Comparison of ENCODE assay signal across 10 cellular contexts in genomic region chr2:231597014-231597611, GRCh38. TPM values are rescaled to one million over a fixed set of nuclear protein-coding genes. Genes with fewer than 3 reads are reported as not detected.
DNase-seq lines count a peak whose midpoint lies in the region; ATAC-seq and TF ChIP-seq lines count a peak whose summit lies in the region.
"Had no signal": no experiment of that assay in that cellular context is flagged by ENCODE, and none has a peak within 500 bp of the region (broad histone marks: within the 10 kb centered on the region; RNA-seq: fewer than 3 reads in every experiment).

No MANE protein-coding gene starts in this region.

- TF ChIP-seq CTCF in esophagus squamous epithelium (IDR thresholded peaks at IDR 0.05) = no peak
- TF ChIP-seq CTCF in gastrocnemius medialis (IDR thresholded peaks at IDR 0.05 in 4 of 5, conservative IDR thresholded peaks at IDR 0.05 in 1 of 5) = no peak

- in situ Hi-C loops in gastrocnemius medialis (cut with MboI; ENCODE audit: low sequenced_read_pairs in 4 of 4) = no loop called here

- no peaks in the 10 kb centered on the region for H3K9me3 ChIP-seq in esophagus squamous epithelium
- no peaks in the 10 kb centered on the region for H3K9me3 ChIP-seq in gastrocnemius medialis

- peak; percentile 80 for ATAC-seq in GM18909 (IDR thresholded peaks at IDR 0.05; ENCODE audit: poor library complexity, unreplicated experiment)
- ATAC-seq in HG03354 (IDR thresholded peaks at IDR 0.05; ENCODE audit: poor library complexity, severe bottlenecking, unreplicated experiment) = peak; percentile 59
- peak; percentile 17 to 47 for ATAC-seq in gastrocnemius medialis

- DNase-seq in esophagus squamous epithelium (lab: John Stamatoyannopoulos, UW) = no peak
- peak in 1 of 2 donors; percentile 45 for DNase-seq in gastrocnemius medialis
- DNase-seq in NCI-H146 (lab: John Stamatoyannopoulos, UW) = no peak
- DNase-seq in KG1 (lab: John Stamatoyannopoulos, UW) = no peak
- DNase-seq in NCI-H2107 (lab: John Stamatoyannopoulos, UW) = no peak
- DNase-seq in GOT3 (lab: John Stamatoyannopoulos, UW) = no peak

- H3K36me3 ChIP-seq in esophagus squamous epithelium (no peaks in the 10 kb centered on the region), gastrocnemius medialis (no peaks in the 10 kb centered on the region)

- WGBS in esophagus squamous epithelium, 2 donors = 15 to 53% methylated on average over 3 to 4 of the region's 18 CpGs

- H3K27me3 ChIP-seq in esophagus squamous epithelium = no peaks in the 10 kb centered on the region
- H3K27me3 ChIP-seq in gastrocnemius medialis = no peaks in the 10 kb centered on the region

- H3K4me1 ChIP-seq in esophagus squamous epithelium = peaks cover 13 to 45% (median 15%) of the 10 kb centered on the region in 3 donors
- H3K4me1 ChIP-seq in gastrocnemius medialis = peaks cover 7 to 16% of the 10 kb centered on the region in 2 donors

- TF ChIP-seq POLR2A in esophagus squamous epithelium (IDR thresholded peaks at IDR 0.05) (no peak), gastrocnemius medialis (IDR thresholded peaks at IDR 0.05) (no peak)

- H3K27ac ChIP-seq in esophagus squamous epithelium (peak overlapping the region; percentile 57 to 86 (median 76)), gastrocnemius medialis (peak overlapping the region; percentile 58 to 65 (median 60))

- H3K4me3 ChIP-seq in esophagus squamous epithelium (no peak overlapping the region), gastrocnemius medialis (no peak overlapping the region)

- intact Hi-C loops in esophagus squamous epithelium (cut with DNase I) = no loop called here
- intact Hi-C loops in gastrocnemius medialis (cut with DNase I; ENCODE audit: low total_unique reads) = no loop called here

RNA-seq across cellular contexts. Expression of gene TEX44, which starts 4.4 kb away (rescaled TPM):
- total RNA-seq in esophagus squamous epithelium (not detected), gastrocnemius medialis (not detected)
- total RNA-seq: kidney epithelial cell, subcutaneous adipose tissue had no signal
